12 cellular contexts compared by ENCODE assay signal in genomic region chr10:77104459-77104980, GRCh38.
A peak's percentile ranks its signal among the peaks of the same experiment; 100 is the strongest.
DNase-seq lines count a peak whose midpoint lies in the region; ATAC-seq, FAIRE-seq and TF ChIP-seq lines count a peak whose summit lies in the region.
"Had no signal": no experiment of that assay in that cellular context is flagged by ENCODE, and none has a peak within 500 bp of the region (broad histone marks: within the 10 kb centered on the region; RNA-seq: fewer than 3 reads in every experiment).

No MANE protein-coding gene starts in this region.

- intact Hi-C loops in lower lobe of right lung (cut with DNase I) = no loop called here

- H3K4me2 ChIP-seq in H1 (ENCODE audit: insufficient read depth in 1 of 2, low read depth in 2 of 2, low read length in 2 of 2) = no peak overlapping the region

- H2AK5ac ChIP-seq in H1 (ENCODE audit: low read depth, low read length) = peak overlapping the region; percentile 34; the same call in 1 of the 2 replicates

- peaks cover 6% of the 10 kb centered on the region for H3K27me3 Mint-ChIP-seq in activated naive CD8-positive, alpha-beta T cell treated with anti-CD3 and anti-CD28 coated beads, Interleukin-2, amount 50 U/mL, for 24 hours
- H3K27me3 Mint-ChIP-seq in activated naive CD8-positive, alpha-beta T cell treated with anti-CD3 and anti-CD28 coated beads for 36 hours = peaks cover 3% of the 10 kb centered on the region

- H3K27ac Mint-ChIP-seq in activated naive CD8-positive, alpha-beta T cell treated with anti-CD3 and anti-CD28 coated beads, Interleukin-2, amount 50 U/mL, for 24 hours = peak overlapping the region; percentile 41
- H3K27ac Mint-ChIP-seq in activated naive CD8-positive, alpha-beta T cell treated with anti-CD3 and anti-CD28 coated beads for 36 hours = no peak overlapping the region

- no peaks in the 10 kb centered on the region for H3K79me1 ChIP-seq in H1 (ENCODE audit: low read depth, low read length)

- H2BK12ac ChIP-seq in H1 (ENCODE audit: low read depth, low read length) = no peak overlapping the region

- H3K56ac ChIP-seq in H1 (replicated peaks; ENCODE audit: insufficient read length, low read depth, low read length) = no peak overlapping the region

- H3K9me3 Mint-ChIP-seq in activated naive CD8-positive, alpha-beta T cell treated with anti-CD3 and anti-CD28 coated beads, Interleukin-2, amount 50 U/mL, for 24 hours = no peaks in the 10 kb centered on the region
- no peaks in the 10 kb centered on the region for H3K9me3 Mint-ChIP-seq in activated naive CD8-positive, alpha-beta T cell treated with anti-CD3 and anti-CD28 coated beads for 36 hours

- no peaks in the 10 kb centered on the region for H3K36me3 ChIP-seq in H1 (ENCODE audit: control insufficient read depth in 2 of 4, insufficient read depth in 4 of 4, low read length in 3 of 4)
- H3K36me3 ChIP-seq in lower lobe of right lung = no peaks in the 10 kb centered on the region

- ATAC-seq in activated naive CD8-positive, alpha-beta T cell treated with anti-CD3 and anti-CD28 coated beads, Interleukin-2, amount 50 U/mL, for 24 hours = no peak
- peak; percentile 42 to 43 for ATAC-seq in lower lobe of right lung

- no peak overlapping the region for H3K14ac ChIP-seq in H1 (ENCODE audit: insufficient read length)

- no peak for TF ChIP-seq POLR2A in H1 (IDR thresholded peaks at IDR 0.05; ENCODE audit: control extremely low read depth in 1 of 2, low read depth in 2 of 2, low read length in 2 of 2)

- H3K9me3 ChIP-seq in H1 (ENCODE audit: insufficient read depth in 2 of 2, low read depth in 1 of 2, low read length in 1 of 2) = no peaks in the 10 kb centered on the region
- H3K9me3 ChIP-seq in lower lobe of right lung = no peaks in the 10 kb centered on the region

- H3K23ac ChIP-seq in H1 (ENCODE audit: insufficient read length) = no peak overlapping the region

- H2BK15ac ChIP-seq in H1 (ENCODE audit: low read length) = no peak overlapping the region

- H3K4me3 ChIP-seq in H1 (ENCODE audit: extremely low read depth in 1 of 4, insufficient read depth in 2 of 4, low read depth in 3 of 4, low read length in 4 of 4) (no peak overlapping the region), lower lobe of right lung (no peak overlapping the region)

- no peaks in the 10 kb centered on the region for H3K79me2 ChIP-seq in H1 (ENCODE audit: control insufficient read depth in 1 of 2, insufficient read depth in 2 of 2, low read length in 2 of 2)

- FAIRE-seq in H1 (lab: Jason Lieb, UNC) (no peak), urothelium cell line (lab: Jason Lieb, UNC) (no peak)
- FAIRE-seq: keratinocyte had no signal

- H3K4me3 Mint-ChIP-seq in activated naive CD8-positive, alpha-beta T cell treated with anti-CD3 and anti-CD28 coated beads, Interleukin-2, amount 50 U/mL, for 24 hours = no peak overlapping the region
- H3K4me3 Mint-ChIP-seq in activated naive CD8-positive, alpha-beta T cell treated with anti-CD3 and anti-CD28 coated beads for 36 hours = no peak overlapping the region

- H3K9ac ChIP-seq in H1 (replicated peaks in 1 of 4; ENCODE audit: extremely low read depth in 1 of 4, low read depth in 3 of 4, low read length in 3 of 4) = no peak overlapping the region

- TF ChIP-seq EP300 in H1 (IDR thresholded peaks at IDR 0.05; ENCODE audit: borderline replicate concordance in 1 of 2, low read depth in 2 of 2, low read length in 2 of 2) = no peak

- peaks cover 1 to 7% (median 5%) of the 10 kb centered on the region in 4 experiments; a peak in 6 of 7 replicates for H3K4me1 ChIP-seq in H1 (replicated peaks in 1 of 4; ENCODE audit: control insufficient read depth in 3 of 4, insufficient read depth in 4 of 4, low read length in 3 of 4)
- no peaks in the 10 kb centered on the region for H3K4me1 ChIP-seq in lower lobe of right lung

- 95% methylated on average over 4 of the region's 4 CpGs; no CpG with 5 or more reads in 1 of the 2 experiments for whole genome bisulfite sequencing in H1 (ENCODE audit: extremely low coverage in 1 of 2, insufficient coverage in 1 of 2, insufficient read length in 1 of 2, insufficient replicate concordance in 2 of 2, low coverage in 1 of 2, low lambda C conversion rate in 2 of 2, missing lambda C conversion rate in 1 of 2), 2 experiments

- peaks cover 1% of the 10 kb centered on the region for H3K4me1 Mint-ChIP-seq in activated naive CD8-positive, alpha-beta T cell treated with anti-CD3 and anti-CD28 coated beads, Interleukin-2, amount 50 U/mL, for 24 hours
- H3K4me1 Mint-ChIP-seq in activated naive CD8-positive, alpha-beta T cell treated with anti-CD3 and anti-CD28 coated beads for 36 hours = peaks cover 4% of the 10 kb centered on the region

- H4K20me1 ChIP-seq in H1 (replicated peaks in 1 of 2; ENCODE audit: control insufficient read depth in 1 of 2, insufficient read depth in 2 of 2, low read length in 2 of 2) = no peaks in the 10 kb centered on the region

- no peak overlapping the region for H2AFZ ChIP-seq in H1 (ENCODE audit: low read length)

- no peaks in the 10 kb centered on the region for H3K27me3 ChIP-seq in H1 (replicated peaks in 1 of 4; ENCODE audit: control insufficient read depth in 3 of 4, extremely low read depth in 1 of 4, insufficient read depth in 3 of 4, low read length in 3 of 4)
- no peaks in the 10 kb centered on the region for H3K27me3 ChIP-seq in lower lobe of right lung (ENCODE audit: low read depth)

- POLR2A ChIA-PET in H1 (lab: Charles Lee; ENCODE audit: partially characterized antibody) = no interaction called here

- H4K5ac ChIP-seq in H1 (ENCODE audit: insufficient read length, low read depth, low read length) = no peak overlapping the region

- H3K36me3 Mint-ChIP-seq in activated naive CD8-positive, alpha-beta T cell treated with anti-CD3 and anti-CD28 coated beads, Interleukin-2, amount 50 U/mL, for 24 hours (ENCODE audit: low read depth) = no peaks in the 10 kb centered on the region
- no peaks in the 10 kb centered on the region for H3K36me3 Mint-ChIP-seq in activated naive CD8-positive, alpha-beta T cell treated with anti-CD3 and anti-CD28 coated beads for 36 hours

- H2BK20ac ChIP-seq in H1 (ENCODE audit: low read length) = no peak overlapping the region

- TF ChIP-seq CTCF in H1 (IDR thresholded peaks at IDR 0.05; ENCODE audit: control extremely low read depth in 1 of 3, insufficient read depth in 1 of 3, low read depth in 1 of 3, low read length in 3 of 3) (no peak), lower lobe of right lung (IDR thresholded peaks at IDR 0.05) (no peak)

- CTCF ChIA-PET in H1 (lab: Charles Lee; ENCODE audit: partially characterized antibody) = interaction anchor here (1.1 kb wide), 1 partner anchor 66 kb away, joined by 4 read pairs; no protein-coding TSS in a partner anchor

- H3K18ac ChIP-seq in H1 (ENCODE audit: extremely low read depth, low read length) = no peak overlapping the region

- no peak for DNase-seq in activated naive CD8-positive, alpha-beta T cell treated with anti-CD3 and anti-CD28 coated beads, Interleukin-2, amount 50 U/mL, for 24 hours
- no peak for DNase-seq in activated naive CD8-positive, alpha-beta T cell treated with anti-CD3 and anti-CD28 coated beads for 36 hours
- DNase-seq in H1 (ENCODE audit: low read depth in 1 of 2, low spot score in 2 of 2) = no peak
- DNase-seq in lower lobe of right lung = no peak
- DNase-seq in urothelium cell line (ENCODE audit: low spot score) = peak; percentile 16
- DNase-seq in HUDEP-2 (lab: John Stamatoyannopoulos, UW; ENCODE audit: unreplicated experiment in 76 of 76) = no peak
- no peak for DNase-seq in H4 (ENCODE audit: low spot score)
- no peak for DNase-seq in NCI-H510A treated with DMSO at 0.1 percent for 48 hours (lab: John Stamatoyannopoulos, UW)
- DNase-seq: ACHN; activated CD4-positive, alpha-beta T cell treated with anti-CD3 and anti-CD28 coated beads, Interleukin-2, amount 50 U/mL, for 48 hours; NCI-H187 had no signal

- H3K27ac ChIP-seq in H1 (ENCODE audit: low read depth, low read length) = no peak overlapping the region
- peak overlapping the region; percentile 21 for H3K27ac ChIP-seq in lower lobe of right lung

- no peak overlapping the region for H2BK5ac ChIP-seq in H1 (ENCODE audit: low read depth, low read length)

- TF ChIP-seq RAD21 in H1 (IDR thresholded peaks at IDR 0.05 in 1 of 2, conservative IDR thresholded peaks at IDR 0.05 in 1 of 2; ENCODE audit: low read depth in 2 of 2, low read length in 2 of 2) = no peak

- no peak overlapping the region for H4K8ac ChIP-seq in H1 (ENCODE audit: extremely low read depth, insufficient read depth, low read length)

- no peak overlapping the region for H4K91ac ChIP-seq in H1 (replicated peaks; ENCODE audit: insufficient read length, low read length)

- no peaks in the 10 kb centered on the region for H3K23me2 ChIP-seq in H1 (ENCODE audit: low read depth, low read length)

- H2BK120ac ChIP-seq in H1 (replicated peaks; ENCODE audit: low read depth, low read length) = no peak overlapping the region

- H3K4ac ChIP-seq in H1 (replicated peaks; ENCODE audit: insufficient read length, low read depth, low read length) = no peak overlapping the region

TF ChIP-seq in H1, 55 proteins besides CTCF, POLR2A, EP300 and RAD21 (continues in another document):
- TF ChIP-seq YY1 (IDR thresholded peaks at IDR 0.05; ENCODE audit: low read depth, low read length) (no peak), ATF2 (IDR thresholded peaks at IDR 0.05; ENCODE audit: low read length) (no peak), GTF2F1 (IDR thresholded peaks at IDR 0.05; ENCODE audit: borderline replicate concordance, low read depth, low read length) (no peak), CTBP2 (IDR thresholded peaks at IDR 0.05; ENCODE audit: borderline replicate concordance, insufficient read depth, insufficient read length, low read length) (no peak), TEAD4 (IDR thresholded peaks at IDR 0.05; ENCODE audit: low read depth, low read length) (no peak), E2F6 (IDR thresholded peaks at IDR 0.05) (no peak), HDAC2 (IDR thresholded peaks at IDR 0.05; ENCODE audit: borderline replicate concordance in 1 of 2, low read depth in 2 of 2, low read length in 2 of 2) (no peak), EGR1 (IDR thresholded peaks at IDR 0.05; ENCODE audit: borderline replicate concordance, low read depth, low read length) (no peak)
